Comparison of ENCODE assay signal across 1 cellular context in genomic region chr1:226062558-226063361, GRCh38.
A peak's percentile ranks its signal among the peaks of the same experiment; 100 is the strongest.
TF ChIP-seq lines count a peak whose summit lies in the region.

H3-3A (plus strand) TSS chr1:226062716; CDS start chr1:226064352, 1,636 bp downstream.

TF ChIP-seq in WTC11, 78 proteins besides CTCF, POLR2A, EP300 and RAD21 (continued from another document):
- peak; percentile 80 for TF ChIP-seq HMGXB4 (CRISPR knock-in tag; IDR thresholded peaks at IDR 0.05)
- no peak for TF ChIP-seq SMAD4 (CRISPR knock-in tag; IDR thresholded peaks at IDR 0.05)
- TF ChIP-seq ATF3 (CRISPR knock-in tag; conservative IDR thresholded peaks at IDR 0.05) = no peak
- TF ChIP-seq NFATC4 (CRISPR knock-in tag; IDR thresholded peaks at IDR 0.05) = no peak
- TF ChIP-seq TP53 (CRISPR knock-in tag; IDR thresholded peaks at IDR 0.05) = peak; percentile 9; the same call in 1 of the 2 replicates
- peak; percentile 38; the same call in 1 of the 2 replicates for TF ChIP-seq SP1 (CRISPR knock-in tag; conservative IDR thresholded peaks at IDR 0.05)
- peak; percentile 91 for TF ChIP-seq ZNF263 (CRISPR knock-in tag; IDR thresholded peaks at IDR 0.05; ENCODE audit: low read depth)
- TF ChIP-seq MAX (CRISPR knock-in tag; IDR thresholded peaks at IDR 0.05) = 0 out of 2 replicates have a peak, but pooled peaks have one; percentile 3
- no peak for TF ChIP-seq RELA (CRISPR knock-in tag; IDR thresholded peaks at IDR 0.05; ENCODE audit: borderline replicate concordance)
- TF ChIP-seq STAT6 (CRISPR knock-in tag; conservative IDR thresholded peaks at IDR 0.05; ENCODE audit: low read depth) = no peak
- no peak for TF ChIP-seq ATF2 (CRISPR knock-in tag; IDR thresholded peaks at IDR 0.05; ENCODE audit: borderline replicate concordance, low read depth)
TF ChIP-seq in WTC11: peak in this region for 8.
